Comparison of ENCODE assay signal across 8 cellular contexts in the genomic region with DNA sequence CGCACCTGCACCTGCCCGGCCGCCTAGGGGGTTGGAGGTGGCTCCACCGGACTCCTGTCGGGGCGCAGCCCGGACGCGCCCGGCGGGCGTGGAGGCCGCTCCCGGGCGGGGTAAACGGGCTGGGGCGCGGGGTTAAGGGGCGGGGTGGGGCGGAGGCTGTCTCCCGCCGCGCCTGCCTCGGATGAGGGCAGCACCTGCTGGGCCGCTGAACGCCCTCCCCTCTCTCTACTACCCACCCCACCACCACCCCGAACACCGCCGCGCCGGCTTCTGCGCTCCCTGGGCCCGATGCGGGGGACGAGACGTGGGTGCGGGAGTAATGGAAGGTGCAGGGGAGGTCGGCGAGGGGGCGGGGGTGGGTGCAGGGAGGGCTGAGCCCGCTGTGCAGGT.
DNase-seq lines count a peak whose midpoint lies in the region; ATAC-seq and TF ChIP-seq lines count a peak whose summit lies in the region.
"Had no signal": no experiment of that assay in that cellular context is flagged by ENCODE, and none has a peak within 500 bp of the region (broad histone marks: within the 10 kb centered on the region; RNA-seq: fewer than 3 reads in every experiment).

No MANE protein-coding gene starts in this region.

- H3K4me3 Mint-ChIP-seq in activated naive CD4-positive, alpha-beta T cell treated with anti-CD3 and anti-CD28 coated beads, Interleukin-2, amount 10 ng/mL, durations not matched to agents 7 days and 5 days: peak overlapping the region; percentile 65

- H3K9me3 Mint-ChIP-seq in activated naive CD4-positive, alpha-beta T cell treated with anti-CD3 and anti-CD28 coated beads, Interleukin-2, amount 10 ng/mL, durations not matched to agents 7 days and 5 days: no peaks in the 10 kb centered on the region

- H3K27me3 Mint-ChIP-seq in activated naive CD4-positive, alpha-beta T cell treated with anti-CD3 and anti-CD28 coated beads, Interleukin-2, amount 10 ng/mL, durations not matched to agents 7 days and 5 days: peaks cover 26% of the 10 kb centered on the region

- peaks cover 60% of the 10 kb centered on the region for H3K4me1 Mint-ChIP-seq in activated naive CD4-positive, alpha-beta T cell treated with anti-CD3 and anti-CD28 coated beads, Interleukin-2, amount 10 ng/mL, durations not matched to agents 7 days and 5 days

- TF ChIP-seq CTCF in DOHH2 (IDR thresholded peaks at IDR 0.05; ENCODE audit: low read depth, low read length, poor library complexity, severe bottlenecking): no peak

- CTCF ChIA-PET in activated naive CD4-positive, alpha-beta T cell treated with anti-CD3 and anti-CD28 coated beads, Interleukin-2, amount 10 ng/mL, durations not matched to agents 7 days and 5 days (lab: Charles Lee): no interaction called here

- peak overlapping the region; percentile 80 for H3K27ac Mint-ChIP-seq in activated naive CD4-positive, alpha-beta T cell treated with anti-CD3 and anti-CD28 coated beads, Interleukin-2, amount 10 ng/mL, durations not matched to agents 7 days and 5 days

- H3K9ac ChIP-seq in mucosa of rectum (ENCODE audit: low read depth in 1 of 2, low read length in 2 of 2): peak overlapping the region in 1 of 2 donors; percentile 42

- peak overlapping the region; percentile 30 for H3K4me3 ChIP-seq in DOHH2 (ENCODE audit: low read length)
- H3K4me3 ChIP-seq in mucosa of rectum (ENCODE audit: low read length in 2 of 2): peak overlapping the region; percentile 44 to 66

- H3K9me2 ChIP-seq in DOHH2 (replicated peaks; ENCODE audit: control insufficient read depth, low read length): no peaks in the 10 kb centered on the region

- H3K36me3 ChIP-seq in DOHH2 (ENCODE audit: control insufficient read depth, low read length) (no peaks in the 10 kb centered on the region), mucosa of rectum (ENCODE audit: control insufficient read depth in 2 of 2, insufficient read depth in 2 of 2, low read length in 2 of 2) (no peaks in the 10 kb centered on the region)

- H3K4me2 ChIP-seq in DOHH2 (ENCODE audit: low read length): peak overlapping the region; percentile 52

- no peak overlapping the region for H3K27ac ChIP-seq in DOHH2 (ENCODE audit: low read depth, low read length)
- peak overlapping the region; percentile 71 to 76 for H3K27ac ChIP-seq in mucosa of rectum (ENCODE audit: low read depth in 2 of 2, low read length in 2 of 2)

- no peaks in the 10 kb centered on the region for H3K9me3 ChIP-seq in DOHH2 (ENCODE audit: control insufficient read depth, insufficient read depth, low read length)
- no peaks in the 10 kb centered on the region for H3K9me3 ChIP-seq in mucosa of rectum (ENCODE audit: control insufficient read depth in 2 of 2, low read length in 2 of 2)

- H3K4me1 ChIP-seq in DOHH2 (ENCODE audit: control insufficient read depth, low read length): peaks cover 10% of the 10 kb centered on the region
- peaks cover 7 to 28% of the 10 kb centered on the region in 2 donors for H3K4me1 ChIP-seq in mucosa of rectum (ENCODE audit: control insufficient read depth in 2 of 2, insufficient read depth in 2 of 2, low read length in 2 of 2)

- DNase-seq in NCI-H146 (lab: John Stamatoyannopoulos, UW): peak; percentile 95
- peak; percentile 63 for DNase-seq in activated naive CD4-positive, alpha-beta T cell treated with anti-CD3 and anti-CD28 coated beads, Interleukin-2, amount 10 ng/mL, durations not matched to agents 7 days and 5 days
- DNase-seq: NCI-H446 had no signal

- H3K79me2 ChIP-seq in DOHH2 (ENCODE audit: control insufficient read depth, low read length): no peaks in the 10 kb centered on the region

- H3K27me3 ChIP-seq in DOHH2 (ENCODE audit: control insufficient read depth, low read length) (peaks cover 23% of the 10 kb centered on the region), mucosa of rectum (ENCODE audit: control insufficient read depth in 2 of 2, insufficient read depth in 2 of 2, low read length in 2 of 2) (no peaks in the 10 kb centered on the region)

- H4K20me1 ChIP-seq in DOHH2 (ENCODE audit: control insufficient read depth, insufficient read depth, low read depth, low read length): no peaks in the 10 kb centered on the region

- H3K36me3 Mint-ChIP-seq in activated naive CD4-positive, alpha-beta T cell treated with anti-CD3 and anti-CD28 coated beads, Interleukin-2, amount 10 ng/mL, durations not matched to agents 7 days and 5 days: no peaks in the 10 kb centered on the region

- no peak for ATAC-seq in GM18907 (IDR thresholded peaks at IDR 0.05; ENCODE audit: unreplicated experiment)
- ATAC-seq in GM19328 (IDR thresholded peaks at IDR 0.05; ENCODE audit: unreplicated experiment): no peak
- ATAC-seq in GM21423 (IDR thresholded peaks at IDR 0.05; ENCODE audit: unreplicated experiment): no peak

- H3F3A ChIP-seq in DOHH2 (ENCODE audit: control insufficient read depth, insufficient read depth): no peaks in the 10 kb centered on the region
